14 cellular contexts compared by ENCODE assay signal in the genomic region with DNA sequence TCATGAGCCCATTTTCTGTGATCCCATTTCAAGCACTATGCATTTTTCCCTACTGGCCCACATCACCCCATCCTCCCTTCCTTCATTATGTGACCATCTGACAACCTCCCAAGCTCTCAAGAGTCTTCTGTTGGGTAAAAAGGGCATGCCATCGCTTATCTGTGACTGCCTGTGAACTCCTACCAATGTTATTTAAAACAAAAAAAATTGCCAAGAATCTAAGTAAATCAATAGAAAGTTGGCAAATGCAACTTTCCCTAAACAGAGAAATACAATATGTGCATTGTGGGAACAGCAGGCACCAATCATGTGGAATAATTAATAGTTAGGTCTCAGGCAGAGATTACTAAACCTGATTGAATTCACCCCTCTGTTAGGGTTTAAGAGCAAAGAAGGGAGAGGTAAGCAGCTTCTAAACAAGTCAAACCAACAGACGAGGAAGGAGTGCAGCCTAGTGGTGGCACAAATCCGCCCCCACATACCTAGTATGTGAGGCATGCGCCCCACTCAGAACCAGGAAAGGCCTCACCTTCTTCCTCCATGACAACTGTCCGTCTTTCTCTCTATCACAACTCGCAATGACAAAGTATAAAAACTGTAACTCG. TPM values are rescaled to one million over a fixed set of nuclear protein-coding genes. Genes with fewer than 3 reads are reported as not detected.
"Had no signal": no experiment of that assay in that cellular context is flagged by ENCODE, and none has a peak within 500 bp of the region (broad histone marks: within the 10 kb centered on the region; RNA-seq: fewer than 3 reads in every experiment).

No MANE protein-coding gene starts in this region.

- H3K36me3 Mint-ChIP-seq: stimulated activated naive B cell treated with anti-CD40 and anti-IgM and Interleukin-4, amounts not matched to agents 10 μg/mL and 1 μg/mL and 100 μg/mL, for 72 hours had no signal

- H3K4me3 ChIP-seq: adrenal gland, left lung, right atrium auricular region, smooth muscle cell, tibial nerve had no signal

- ATAC-seq: activated CD4-positive, CD25-positive, alpha-beta regulatory T cell treated with anti-CD3 and anti-CD28 coated beads, Interleukin-2, amount 50 U/mL, for 24 hours; effector memory CD8-positive, alpha-beta T cell; left lung; stimulated activated naive B cell treated with anti-CD40 and anti-IgM and Interleukin-4, amounts not matched to agents 10 μg/mL and 1 μg/mL and 100 μg/mL, for 72 hours; T-helper 17 cell had no signal

- DNase-seq: activated naive CD4-positive, alpha-beta T cell treated with anti-CD3 and anti-CD28 coated beads, Interleukin-2, amount 50 U/mL, for 16 hours; adrenal gland; effector memory CD8-positive, alpha-beta T cell; erythroblast; left lung; mesendoderm; stimulated activated CD4-positive, alpha-beta T cell treated with anti-CD3 and anti-CD28 coated beads, Interleukin-1b, Interleukin-23, amount 100 ng/mL, for 48 hours; stimulated activated naive B cell treated with anti-CD40 and anti-IgM and Interleukin-4, amounts not matched to agents 10 μg/mL and 1 μg/mL and 100 μg/mL, for 72 hours; T-helper 17 cell had no signal

- H3K9me3 Mint-ChIP-seq: effector memory CD8-positive, alpha-beta T cell; stimulated activated naive B cell treated with anti-CD40 and anti-IgM and Interleukin-4, amounts not matched to agents 10 μg/mL and 1 μg/mL and 100 μg/mL, for 72 hours had no signal

- H3K36me3 ChIP-seq: adrenal gland, left lung, right atrium auricular region had no signal

- H3K27ac Mint-ChIP-seq: effector memory CD8-positive, alpha-beta T cell; stimulated activated naive B cell treated with anti-CD40 and anti-IgM and Interleukin-4, amounts not matched to agents 10 μg/mL and 1 μg/mL and 100 μg/mL, for 72 hours; T-helper 17 cell had no signal

- H3K9me3 ChIP-seq: adrenal gland, left lung, right atrium auricular region, tibial nerve had no signal

- H3K4me1 ChIP-seq: adrenal gland, left lung, parathyroid adenoma, right atrium auricular region, tibial nerve had no signal

- H2AFZ ChIP-seq: parathyroid adenoma had no signal

- H3K4me1 Mint-ChIP-seq: stimulated activated naive B cell treated with anti-CD40 and anti-IgM and Interleukin-4, amounts not matched to agents 10 μg/mL and 1 μg/mL and 100 μg/mL, for 72 hours; T-helper 17 cell had no signal

- H3K79me2 ChIP-seq: parathyroid adenoma had no signal

- H3K9ac ChIP-seq: parathyroid adenoma had no signal

- H3K4me3 Mint-ChIP-seq: effector memory CD8-positive, alpha-beta T cell; stimulated activated naive B cell treated with anti-CD40 and anti-IgM and Interleukin-4, amounts not matched to agents 10 μg/mL and 1 μg/mL and 100 μg/mL, for 72 hours; T-helper 17 cell had no signal

- H3K27ac ChIP-seq: adrenal gland, left lung, parathyroid adenoma, right atrium auricular region, tibial nerve had no signal

- H3K4me2 ChIP-seq: smooth muscle cell had no signal

- H3K27me3 ChIP-seq: adrenal gland, left lung, right atrium auricular region, tibial nerve had no signal

RNA-seq across cellular contexts. Expression of gene DZIP1, which starts 29.8 kb away (rescaled TPM):
- total RNA-seq: T-helper 17 cell had no signal
